Comparison of ENCODE assay signal across 9 cellular contexts in genomic region chr17:77392376-77393273, GRCh38.
DNase-seq lines count a peak whose midpoint lies in the region; ATAC-seq and TF ChIP-seq lines count a peak whose summit lies in the region.
"Had no signal": no experiment of that assay in that cellular context is flagged by ENCODE, and none has a peak within 500 bp of the region (broad histone marks: within the 10 kb centered on the region; RNA-seq: fewer than 3 reads in every experiment).

No MANE protein-coding gene starts in this region.

- H3K4me3 Mint-ChIP-seq in CD4-positive, alpha-beta T cell: peak overlapping the region; percentile 77
- peak overlapping the region; percentile 15 to 35 (median 26) for H3K4me3 Mint-ChIP-seq in nephron

- H3K4me1 Mint-ChIP-seq in CD4-positive, alpha-beta T cell (ENCODE audit: low read depth): peaks cover 88% of the 10 kb centered on the region
- peaks cover 83% of the 10 kb centered on the region for H3K4me1 Mint-ChIP-seq in nephron

- H3K27ac Mint-ChIP-seq in CD4-positive, alpha-beta T cell: peak overlapping the region; percentile 90
- H3K27ac Mint-ChIP-seq in nephron: peak overlapping the region; percentile 63 to 95 (median 92)

- H3K4me1 ChIP-seq in esophagus (ENCODE audit: control insufficient read depth in 2 of 2, insufficient read depth in 2 of 2, low read length in 1 of 2): peaks cover 13 to 24% of the 10 kb centered on the region in 2 donors

- no peaks in the 10 kb centered on the region for H3K36me3 ChIP-seq in esophagus (ENCODE audit: control insufficient read depth in 2 of 2, insufficient read depth in 2 of 2, low read length in 1 of 2)
- H3K36me3 ChIP-seq: neutrophil had no signal

- CTCF ChIA-PET in CD4-positive, alpha-beta T cell (lab: Charles Lee): interaction anchor here (1.2 to 2.3 kb wide), 2 partner anchors 8 to 46 kb away, joined by 4 to 21 read pairs; no protein-coding TSS in a partner anchor

- peaks cover 8% of the 10 kb centered on the region for H3K36me3 Mint-ChIP-seq in CD4-positive, alpha-beta T cell (ENCODE audit: low read depth)
- no peaks in the 10 kb centered on the region for H3K36me3 Mint-ChIP-seq in nephron (ENCODE audit: low read depth)

- 38 to 50% methylated on average over 16 of the region's 16 CpGs for WGBS in esophagus, 2 donors

- POLR2A ChIA-PET in CD4-positive, alpha-beta T cell (lab: Charles Lee): interaction anchor here (0.8 to 6.3 kb wide), 17 partner anchors 7 to 737 kb away, joined by 3 to 85 read pairs (median 10); partner anchors contain the start of gene TNRC6C

- H3K9me3 ChIP-seq in CD4-positive, alpha-beta T cell (ENCODE audit: control insufficient read depth, low read length): no peaks in the 10 kb centered on the region
- H3K9me3 ChIP-seq in esophagus (ENCODE audit: control insufficient read depth in 2 of 2, insufficient read depth in 1 of 2, low read depth in 1 of 2, low read length in 1 of 2): no peaks in the 10 kb centered on the region
- H3K9me3 ChIP-seq: neutrophil had no signal

- DNase-seq in CD4-positive, alpha-beta T cell: no peak
- DNase-seq in NCI-H526 treated with DMSO at 0.1 percent for 48 hours (lab: John Stamatoyannopoulos, UW) (peak; percentile 14), inferior parietal cortex (ENCODE audit: extremely low spot score) (no peak)

- no peak overlapping the region for H3K4me3 ChIP-seq in esophagus (ENCODE audit: low read depth in 1 of 2, low read length in 2 of 2)

- intact Hi-C loops in CD4-positive, alpha-beta T cell (cut with DNase I, micrococcal nuclease): loop anchor here in 1 of 2 experiments (5.0 kb wide), 2 partner anchors 40 to 50 kb away; no protein-coding TSS in a partner anchor

- no peaks in the 10 kb centered on the region for H3K27me3 Mint-ChIP-seq in CD4-positive, alpha-beta T cell
- H3K27me3 Mint-ChIP-seq in nephron (ENCODE audit: low read depth): peaks cover 3% of the 10 kb centered on the region

- ATAC-seq in CD4-positive, alpha-beta T cell (ENCODE audit: poor library complexity): no peak
- ATAC-seq in GM18870 (IDR thresholded peaks at IDR 0.05; ENCODE audit: unreplicated experiment) (no peak), GM19452 (IDR thresholded peaks at IDR 0.05; ENCODE audit: unreplicated experiment) (no peak), GM21825 (IDR thresholded peaks at IDR 0.05; ENCODE audit: unreplicated experiment) (no peak)

- peak overlapping the region; percentile 31 for H3K27ac ChIP-seq in CD4-positive, alpha-beta T cell (ENCODE audit: low read depth, low read length)
- peak overlapping the region; percentile 66 to 88 for H3K27ac ChIP-seq in esophagus (ENCODE audit: low read depth in 2 of 2, low read length in 1 of 2)
- H3K27ac ChIP-seq: neutrophil had no signal

- no peak for TF ChIP-seq CTCF in CD4-positive, alpha-beta T cell (IDR thresholded peaks at IDR 0.05)
- TF ChIP-seq CTCF in nephron (IDR thresholded peaks at IDR 0.05; ENCODE audit: unreplicated experiment in 3 of 3): no peak

- H3K9me3 Mint-ChIP-seq in CD4-positive, alpha-beta T cell: no peaks in the 10 kb centered on the region
- no peaks in the 10 kb centered on the region for H3K9me3 Mint-ChIP-seq in nephron

- no peaks in the 10 kb centered on the region for H3K27me3 ChIP-seq in CD4-positive, alpha-beta T cell (ENCODE audit: control insufficient read depth, insufficient read depth, low read length)
- no peaks in the 10 kb centered on the region for H3K27me3 ChIP-seq in esophagus (ENCODE audit: control insufficient read depth in 1 of 2, insufficient read depth in 2 of 2, low read length in 2 of 2)
- H3K27me3 ChIP-seq: neutrophil had no signal
